In genomic region chr1:150364231-150365003, GRCh38 we compare ENCODE assay signal across 1 cellular context.
TF ChIP-seq lines count a peak whose summit lies in the region.

No MANE protein-coding gene starts in this region.

TF ChIP-seq in HepG2, 621 proteins besides CTCF, POLR2A, EP300 and RAD21 (continued from another document and continues in another):
- TF ChIP-seq, protein P1, sequence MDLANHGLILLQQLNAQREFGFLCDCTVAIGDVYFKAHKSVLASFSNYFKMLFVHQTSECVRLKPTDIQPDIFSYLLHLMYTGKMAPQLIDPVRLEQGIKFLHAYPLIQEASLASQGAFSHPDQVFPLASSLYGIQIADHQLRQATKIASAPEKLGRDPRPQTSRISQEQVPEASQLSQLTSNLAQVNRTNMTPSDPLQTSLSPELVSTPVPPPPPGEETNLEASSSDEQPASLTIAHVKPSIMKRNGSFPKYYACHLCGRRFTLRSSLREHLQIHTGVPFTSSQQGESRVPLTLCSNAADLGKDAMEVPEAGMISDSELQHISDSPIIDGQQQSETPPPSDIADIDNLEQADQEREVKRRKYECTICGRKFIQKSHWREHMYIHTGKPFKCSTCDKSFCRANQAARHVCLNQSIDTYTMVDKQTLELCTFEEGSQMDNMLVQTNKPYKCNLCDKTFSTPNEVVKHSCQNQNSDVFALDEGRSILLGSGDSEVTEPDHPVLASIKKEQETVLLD (CRISPR knock-in tag; IDR thresholded peaks at IDR 0.05; ENCODE audit: low read depth), result peak; percentile 22; the same call in 1 of the 2 replicates
- TF ChIP-seq ZNF451 (CRISPR knock-in tag; IDR thresholded peaks at IDR 0.05), result no peak
- TF ChIP-seq PPARG (CRISPR knock-in tag; conservative IDR thresholded peaks at IDR 0.05), result no peak
- TF ChIP-seq, protein P2, sequence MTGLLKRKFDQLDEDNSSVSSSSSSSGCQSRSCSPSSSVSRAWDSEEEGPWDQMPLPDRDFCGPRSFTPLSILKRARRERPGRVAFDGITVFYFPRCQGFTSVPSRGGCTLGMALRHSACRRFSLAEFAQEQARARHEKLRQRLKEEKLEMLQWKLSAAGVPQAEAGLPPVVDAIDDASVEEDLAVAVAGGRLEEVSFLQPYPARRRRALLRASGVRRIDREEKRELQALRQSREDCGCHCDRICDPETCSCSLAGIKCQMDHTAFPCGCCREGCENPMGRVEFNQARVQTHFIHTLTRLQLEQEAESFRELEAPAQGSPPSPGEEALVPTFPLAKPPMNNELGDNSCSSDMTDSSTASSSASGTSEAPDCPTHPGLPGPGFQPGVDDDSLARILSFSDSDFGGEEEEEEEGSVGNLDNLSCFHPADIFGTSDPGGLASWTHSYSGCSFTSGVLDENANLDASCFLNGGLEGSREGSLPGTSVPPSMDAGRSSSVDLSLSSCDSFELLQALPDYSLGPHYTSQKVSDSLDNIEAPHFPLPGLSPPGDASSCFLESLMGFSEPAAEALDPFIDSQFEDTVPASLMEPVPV (CRISPR knock-in tag; IDR thresholded peaks at IDR 0.05), result no peak
- TF ChIP-seq, protein P3, sequence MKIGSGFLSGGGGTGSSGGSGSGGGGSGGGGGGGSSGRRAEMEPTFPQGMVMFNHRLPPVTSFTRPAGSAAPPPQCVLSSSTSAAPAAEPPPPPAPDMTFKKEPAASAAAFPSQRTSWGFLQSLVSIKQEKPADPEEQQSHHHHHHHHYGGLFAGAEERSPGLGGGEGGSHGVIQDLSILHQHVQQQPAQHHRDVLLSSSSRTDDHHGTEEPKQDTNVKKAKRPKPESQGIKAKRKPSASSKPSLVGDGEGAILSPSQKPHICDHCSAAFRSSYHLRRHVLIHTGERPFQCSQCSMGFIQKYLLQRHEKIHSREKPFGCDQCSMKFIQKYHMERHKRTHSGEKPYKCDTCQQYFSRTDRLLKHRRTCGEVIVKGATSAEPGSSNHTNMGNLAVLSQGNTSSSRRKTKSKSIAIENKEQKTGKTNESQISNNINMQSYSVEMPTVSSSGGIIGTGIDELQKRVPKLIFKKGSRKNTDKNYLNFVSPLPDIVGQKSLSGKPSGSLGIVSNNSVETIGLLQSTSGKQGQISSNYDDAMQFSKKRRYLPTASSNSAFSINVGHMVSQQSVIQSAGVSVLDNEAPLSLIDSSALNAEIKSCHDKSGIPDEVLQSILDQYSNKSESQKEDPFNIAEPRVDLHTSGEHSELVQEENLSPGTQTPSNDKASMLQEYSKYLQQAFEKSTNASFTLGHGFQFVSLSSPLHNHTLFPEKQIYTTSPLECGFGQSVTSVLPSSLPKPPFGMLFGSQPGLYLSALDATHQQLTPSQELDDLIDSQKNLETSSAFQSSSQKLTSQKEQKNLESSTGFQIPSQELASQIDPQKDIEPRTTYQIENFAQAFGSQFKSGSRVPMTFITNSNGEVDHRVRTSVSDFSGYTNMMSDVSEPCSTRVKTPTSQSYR (CRISPR knock-in tag; IDR thresholded peaks at IDR 0.05; ENCODE audit: borderline replicate concordance), result peak; percentile 8; the same call in 1 of the 2 replicates
- TF ChIP-seq PRDM4 (CRISPR knock-in tag; IDR thresholded peaks at IDR 0.05; ENCODE audit: borderline replicate concordance), result no peak
- no peak for TF ChIP-seq ZNF597 (CRISPR knock-in tag; IDR thresholded peaks at IDR 0.05)
- no peak for TF ChIP-seq HCFC1 (IDR thresholded peaks at IDR 0.05; ENCODE audit: low read depth, low read length)
- no peak for TF ChIP-seq ZNF124 (CRISPR knock-in tag; IDR thresholded peaks at IDR 0.05)
- no peak for TF ChIP-seq FOXA1 (IDR thresholded peaks at IDR 0.05)
- no peak for TF ChIP-seq FOXA1 (CRISPR knock-in tag; IDR thresholded peaks at IDR 0.05)
- TF ChIP-seq ZNF75D (CRISPR knock-in tag; IDR thresholded peaks at IDR 0.05; ENCODE audit: borderline replicate concordance), result no peak
- no peak for TF ChIP-seq DDIT3 (CRISPR knock-in tag; IDR thresholded peaks at IDR 0.05)
- TF ChIP-seq, protein P4, sequence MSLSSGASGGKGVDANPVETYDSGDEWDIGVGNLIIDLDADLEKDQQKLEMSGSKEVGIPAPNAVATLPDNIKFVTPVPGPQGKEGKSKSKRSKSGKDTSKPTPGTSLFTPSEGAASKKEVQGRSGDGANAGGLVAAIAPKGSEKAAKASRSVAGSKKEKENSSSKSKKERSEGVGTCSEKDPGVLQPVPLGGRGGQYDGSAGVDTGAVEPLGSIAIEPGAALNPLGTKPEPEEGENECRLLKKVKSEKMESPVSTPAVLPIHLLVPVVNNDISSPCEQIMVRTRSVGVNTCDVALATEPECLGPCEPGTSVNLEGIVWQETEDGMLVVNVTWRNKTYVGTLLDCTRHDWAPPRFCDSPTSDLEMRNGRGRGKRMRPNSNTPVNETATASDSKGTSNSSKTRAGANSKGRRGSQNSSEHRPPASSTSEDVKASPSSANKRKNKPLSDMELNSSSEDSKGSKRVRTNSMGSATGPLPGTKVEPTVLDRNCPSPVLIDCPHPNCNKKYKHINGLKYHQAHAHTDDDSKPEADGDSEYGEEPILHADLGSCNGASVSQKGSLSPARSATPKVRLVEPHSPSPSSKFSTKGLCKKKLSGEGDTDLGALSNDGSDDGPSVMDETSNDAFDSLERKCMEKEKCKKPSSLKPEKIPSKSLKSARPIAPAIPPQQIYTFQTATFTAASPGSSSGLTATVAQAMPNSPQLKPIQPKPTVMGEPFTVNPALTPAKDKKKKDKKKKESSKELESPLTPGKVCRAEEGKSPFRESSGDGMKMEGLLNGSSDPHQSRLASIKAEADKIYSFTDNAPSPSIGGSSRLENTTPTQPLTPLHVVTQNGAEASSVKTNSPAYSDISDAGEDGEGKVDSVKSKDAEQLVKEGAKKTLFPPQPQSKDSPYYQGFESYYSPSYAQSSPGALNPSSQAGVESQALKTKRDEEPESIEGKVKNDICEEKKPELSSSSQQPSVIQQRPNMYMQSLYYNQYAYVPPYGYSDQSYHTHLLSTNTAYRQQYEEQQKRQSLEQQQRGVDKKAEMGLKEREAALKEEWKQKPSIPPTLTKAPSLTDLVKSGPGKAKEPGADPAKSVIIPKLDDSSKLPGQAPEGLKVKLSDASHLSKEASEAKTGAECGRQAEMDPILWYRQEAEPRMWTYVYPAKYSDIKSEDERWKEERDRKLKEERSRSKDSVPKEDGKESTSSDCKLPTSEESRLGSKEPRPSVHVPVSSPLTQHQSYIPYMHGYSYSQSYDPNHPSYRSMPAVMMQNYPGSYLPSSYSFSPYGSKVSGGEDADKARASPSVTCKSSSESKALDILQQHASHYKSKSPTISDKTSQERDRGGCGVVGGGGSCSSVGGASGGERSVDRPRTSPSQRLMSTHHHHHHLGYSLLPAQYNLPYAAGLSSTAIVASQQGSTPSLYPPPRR (CRISPR knock-in tag; IDR thresholded peaks at IDR 0.05; ENCODE audit: borderline replicate concordance), result no peak
- no peak for TF ChIP-seq ZBTB34 (CRISPR knock-in tag; IDR thresholded peaks at IDR 0.05)
- TF ChIP-seq HNF4G (IDR thresholded peaks at IDR 0.05; ENCODE audit: borderline replicate concordance, low read depth, low read length), result no peak
- no peak for TF ChIP-seq HNF4G (CRISPR knock-in tag; IDR thresholded peaks at IDR 0.05; ENCODE audit: borderline replicate concordance, low read depth)
- no peak for TF ChIP-seq KLF16 (CRISPR knock-in tag; IDR thresholded peaks at IDR 0.05)
- no peak for TF ChIP-seq ZNF644 (CRISPR knock-in tag; IDR thresholded peaks at IDR 0.05; ENCODE audit: low read depth)
- TF ChIP-seq CC2D1A (CRISPR knock-in tag; IDR thresholded peaks at IDR 0.05), result no peak
- TF ChIP-seq, protein P5, sequence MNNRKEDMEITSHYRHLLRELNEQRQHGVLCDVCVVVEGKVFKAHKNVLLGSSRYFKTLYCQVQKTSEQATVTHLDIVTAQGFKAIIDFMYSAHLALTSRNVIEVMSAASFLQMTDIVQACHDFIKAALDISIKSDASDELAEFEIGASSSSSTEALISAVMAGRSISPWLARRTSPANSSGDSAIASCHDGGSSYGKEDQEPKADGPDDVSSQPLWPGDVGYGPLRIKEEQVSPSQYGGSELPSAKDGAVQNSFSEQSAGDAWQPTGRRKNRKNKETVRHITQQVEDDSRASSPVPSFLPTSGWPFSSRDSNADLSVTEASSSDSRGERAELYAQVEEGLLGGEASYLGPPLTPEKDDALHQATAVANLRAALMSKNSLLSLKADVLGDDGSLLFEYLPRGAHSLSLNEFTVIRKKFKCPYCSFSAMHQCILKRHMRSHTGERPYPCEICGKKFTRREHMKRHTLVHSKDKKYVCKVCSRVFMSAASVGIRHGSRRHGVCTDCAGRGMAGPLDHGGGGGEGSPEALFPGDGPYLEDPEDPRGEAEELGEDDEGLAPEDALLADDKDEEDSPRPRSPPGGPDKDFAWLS (CRISPR knock-in tag; IDR thresholded peaks at IDR 0.05; ENCODE audit: borderline replicate concordance), result no peak
- no peak for TF ChIP-seq HNRNPUL1 (IDR thresholded peaks at IDR 0.05; ENCODE audit: low read depth, low read length)
- TF ChIP-seq ONECUT2 (CRISPR knock-in tag; IDR thresholded peaks at IDR 0.05), result no peak
- TF ChIP-seq TERF1 (CRISPR knock-in tag; IDR thresholded peaks at IDR 0.05), result 0 out of 2 replicates have a peak, but pooled peaks have one; percentile 18
- TF ChIP-seq ZBTB26 (CRISPR knock-in tag; IDR thresholded peaks at IDR 0.05; ENCODE audit: borderline replicate concordance), result no peak
- TF ChIP-seq PAX8 (CRISPR knock-in tag; IDR thresholded peaks at IDR 0.05; ENCODE audit: borderline replicate concordance), result no peak
- TF ChIP-seq ZFP36L1 (CRISPR knock-in tag; IDR thresholded peaks at IDR 0.05), result 0 out of 2 replicates have a peak, but pooled peaks have one; percentile 17
- no peak for TF ChIP-seq REL (CRISPR knock-in tag; conservative IDR thresholded peaks at IDR 0.05)
- no peak for TF ChIP-seq SCMH1 (CRISPR knock-in tag; IDR thresholded peaks at IDR 0.05; ENCODE audit: borderline replicate concordance)
- no peak for TF ChIP-seq XRCC5 (optimal IDR thresholded peaks at IDR 0.05; ENCODE audit: low read length)
- no peak for TF ChIP-seq ZSCAN12 (CRISPR knock-in tag; IDR thresholded peaks at IDR 0.05)
- TF ChIP-seq GABPB1 (CRISPR knock-in tag; IDR thresholded peaks at IDR 0.05), result no peak; the same call in 1 of the 2 replicates
- TF ChIP-seq, protein P6, sequence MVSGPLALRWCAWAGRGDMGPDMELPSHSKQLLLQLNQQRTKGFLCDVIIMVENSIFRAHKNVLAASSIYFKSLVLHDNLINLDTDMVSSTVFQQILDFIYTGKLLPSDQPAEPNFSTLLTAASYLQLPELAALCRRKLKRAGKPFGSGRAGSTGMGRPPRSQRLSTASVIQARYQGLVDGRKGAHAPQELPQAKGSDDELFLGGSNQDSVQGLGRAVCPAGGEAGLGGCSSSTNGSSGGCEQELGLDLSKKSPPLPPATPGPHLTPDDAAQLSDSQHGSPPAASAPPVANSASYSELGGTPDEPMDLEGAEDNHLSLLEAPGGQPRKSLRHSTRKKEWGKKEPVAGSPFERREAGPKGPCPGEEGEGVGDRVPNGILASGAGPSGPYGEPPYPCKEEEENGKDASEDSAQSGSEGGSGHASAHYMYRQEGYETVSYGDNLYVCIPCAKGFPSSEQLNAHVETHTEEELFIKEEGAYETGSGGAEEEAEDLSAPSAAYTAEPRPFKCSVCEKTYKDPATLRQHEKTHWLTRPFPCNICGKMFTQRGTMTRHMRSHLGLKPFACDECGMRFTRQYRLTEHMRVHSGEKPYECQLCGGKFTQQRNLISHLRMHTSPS (CRISPR knock-in tag; IDR thresholded peaks at IDR 0.05; ENCODE audit: low read depth), result no peak
- no peak; the same call in 1 of the 2 replicates for TF ChIP-seq MIER3 (CRISPR knock-in tag; IDR thresholded peaks at IDR 0.05; ENCODE audit: borderline replicate concordance)
